9 cellular contexts compared by ENCODE assay signal in genomic region chr1:1858382-1859086, GRCh38. TPM values are rescaled to one million over a fixed set of nuclear protein-coding genes. Genes with fewer than 3 reads are reported as not detected.
DNase-seq lines count a peak whose midpoint lies in the region; ATAC-seq and TF ChIP-seq lines count a peak whose summit lies in the region.
"Had no signal": no experiment of that assay in that cellular context is flagged by ENCODE, and none has a peak within 500 bp of the region (broad histone marks: within the 10 kb centered on the region; RNA-seq: fewer than 3 reads in every experiment).

No MANE protein-coding gene starts in this region.

- TF ChIP-seq EP300 in SK-N-SH (IDR thresholded peaks at IDR 0.05; ENCODE audit: borderline replicate concordance in 1 of 2, low read depth in 1 of 2, low read length in 1 of 2) = peak in 1 of 2 experiments; percentile 79; a peak in 2 of 4 replicates

- TF ChIP-seq RAD21 in HCT116 (IDR thresholded peaks at IDR 0.05; ENCODE audit: low read depth) (peak; percentile 21; the same call in 1 of the 2 replicates), SK-N-SH (IDR thresholded peaks at IDR 0.05; ENCODE audit: low read length) (peak; percentile 52)

- BruUV-seq in HCT116 (replicated peaks; lab: Mats Ljungman, UMichigan) = no TSS peak

- peaks cover 21 to 32% of the 10 kb centered on the region in 2 experiments for H3K4me1 ChIP-seq in HCT116 (ENCODE audit: control insufficient read depth in 1 of 2, insufficient read depth in 2 of 2, low read length in 2 of 2)
- H3K4me1 ChIP-seq in SK-N-SH (ENCODE audit: control insufficient read depth in 1 of 2, insufficient read depth in 2 of 2, low read depth in 1 of 2, low read length in 1 of 2) = peaks cover 9 to 51% of the 10 kb centered on the region in 2 experiments; a peak in 3 of 4 replicates
- peaks cover 36 to 94% of the 10 kb centered on the region in 2 donors for H3K4me1 ChIP-seq in left lung

- POLR2A ChIA-PET in HCT116 (lab: Charles Lee) (no interaction called here), SK-N-SH (lab: Yijun Ruan, JAX) (interaction anchor here (0.8 to 1.0 kb wide), 3 partner anchors 25 to 50 kb away, joined by 3 read pairs; no protein-coding TSS in a partner anchor)

- TF ChIP-seq POLR2A in HCT116 (IDR thresholded peaks at IDR 0.05; ENCODE audit: borderline replicate concordance, extremely low read depth, insufficient read depth, insufficient read length) = no peak

- no peaks in the 10 kb centered on the region for H3K9me2 ChIP-seq in HCT116 (ENCODE audit: insufficient read depth)
- H3K9me2 ChIP-seq in SK-N-SH = no peaks in the 10 kb centered on the region

- H3K9me3 ChIP-seq in HCT116 (ENCODE audit: control insufficient read depth in 1 of 2, insufficient read depth in 1 of 2, low read depth in 1 of 2, low read length in 2 of 2) = no peaks in the 10 kb centered on the region
- no peaks in the 10 kb centered on the region for H3K9me3 ChIP-seq in SK-N-SH
- no peaks in the 10 kb centered on the region for H3K9me3 ChIP-seq in left lung

- H3K27ac ChIP-seq in HCT116 (ENCODE audit: low read depth, low read length) (peak overlapping the region; percentile 5; the same call in 1 of the 2 replicates), SK-N-SH (ENCODE audit: low read depth in 2 of 2, low read length in 1 of 2) (peak overlapping the region; percentile 86 to 89), left lung (peak overlapping the region; percentile 74 to 80)
- H3K27ac ChIP-seq: HL-60 had no signal

- peaks cover 20% of the 10 kb centered on the region; the same call in 1 of the 2 replicates for H4K20me1 ChIP-seq in HCT116 (ENCODE audit: insufficient read depth)
- peaks cover 100% of the 10 kb centered on the region for H4K20me1 ChIP-seq in SK-N-SH (ENCODE audit: insufficient read depth)

- RAD21 ChIA-PET in HCT116 (lab: Charles Lee; ENCODE audit: low non-redundant PET in 1 of 2, low total read pairs in 2 of 2, uncharacterized antibody in 2 of 2, unreplicated experiment in 2 of 2) = no interaction called here

- H3K4me2 ChIP-seq in HCT116 (ENCODE audit: low read length) = no peak overlapping the region
- H3K4me2 ChIP-seq in SK-N-SH = peak overlapping the region; percentile 79; the same call in 1 of the 2 replicates

- peak; percentile 84 for DNase-seq in Ammon's horn (ENCODE audit: low spot score)
- DNase-seq in HCT116 (ENCODE audit: low read depth, low spot score) = no peak
- DNase-seq in SK-N-SH = peak; percentile 89
- peak; percentile 93 for DNase-seq in dedifferentiated amniotic fluid mesenchymal stem cell (ENCODE audit: extremely low spot score)
- peak in 1 of 2 donors; percentile 46 for DNase-seq in left lung
- DNase-seq in superior temporal gyrus (ENCODE audit: extremely low spot score) = peak; percentile 74
- DNase-seq in germinal center (ENCODE audit: low spot score) = no peak

- no peaks in the 10 kb centered on the region for H3K27me3 ChIP-seq in HCT116 (ENCODE audit: insufficient read depth, low read length)
- H3K27me3 ChIP-seq in SK-N-SH (ENCODE audit: insufficient read depth) = no peaks in the 10 kb centered on the region
- no peaks in the 10 kb centered on the region for H3K27me3 ChIP-seq in left lung

- H2AFZ ChIP-seq in HCT116 (ENCODE audit: low read depth, low read length, poor library complexity, severe bottlenecking) (no peak overlapping the region), SK-N-SH (ENCODE audit: low read depth) (no peak overlapping the region)

- H3K36me3 ChIP-seq in HCT116 (ENCODE audit: control insufficient read depth in 1 of 2, insufficient read depth in 2 of 2, low read length in 2 of 2) (0 out of 4 replicates have a peak, but pooled peaks cover 0 to 5% of the 10 kb centered on the region in 2 experiments), SK-N-SH (replicated peaks in 1 of 2; ENCODE audit: control insufficient read depth in 1 of 2, insufficient read depth in 2 of 2, low read length in 1 of 2) (peaks cover 0 to 5% of the 10 kb centered on the region in 2 experiments), left lung (no peaks in the 10 kb centered on the region)

- H3K79me2 ChIP-seq in HCT116 (ENCODE audit: insufficient read depth, low read length) = peaks cover 100% of the 10 kb centered on the region
- H3K79me2 ChIP-seq in SK-N-SH (ENCODE audit: insufficient read depth) = peaks cover 100% of the 10 kb centered on the region

- H3K9ac ChIP-seq in HCT116 (ENCODE audit: low read length) = no peak overlapping the region
- peak overlapping the region; percentile 40; the same call in 1 of the 2 replicates for H3K9ac ChIP-seq in SK-N-SH

- intact Hi-C loops in HCT116 (cut with micrococcal nuclease) (no loop called here), left lung (cut with DNase I) (no loop called here)

- TF ChIP-seq CTCF in HCT116 (IDR thresholded peaks at IDR 0.05 in 2 of 3, conservative IDR thresholded peaks at IDR 0.05 in 1 of 3; ENCODE audit: borderline replicate concordance in 1 of 3, insufficient read depth in 1 of 3, low read depth in 2 of 3, low read length in 2 of 3) = peak in 2 of 3 experiments; percentile 15 to 43; a peak in 3 of 6 replicates
- TF ChIP-seq CTCF in SK-N-SH (IDR thresholded peaks at IDR 0.05) = peak; percentile 52
- TF ChIP-seq CTCF in left lung (IDR thresholded peaks at IDR 0.05) = no peak

- H3K4me3 ChIP-seq in HCT116 (replicated peaks in 1 of 2; ENCODE audit: low read depth in 1 of 2, low read length in 2 of 2) (no peak overlapping the region), SK-N-SH (ENCODE audit: low read depth in 2 of 2, low read length in 1 of 2) (peak overlapping the region; percentile 17 to 39; a peak in 2 of 4 replicates), left lung (no peak overlapping the region)

- 18% methylated on average over 8 of the region's 9 CpGs for WGBS in SK-N-SH (ENCODE audit: low lambda C conversion rate)

- CTCF ChIA-PET in HCT116 (lab: Charles Lee) (interaction anchor here (1.1 kb wide), 1 partner anchor 186 kb away, joined by 3 read pairs; no protein-coding TSS in a partner anchor), SK-N-SH (lab: Yijun Ruan, JAX) (interaction anchor here (0.6 to 1.6 kb wide), 5 partner anchors 10 to 70 kb away, joined by 4 to 12 read pairs (median 5); no protein-coding TSS in a partner anchor)

- peaks cover 19% of the 10 kb centered on the region for H3F3A ChIP-seq in SK-N-SH (replicated peaks; ENCODE audit: insufficient read depth)

- peak; percentile 66 for ATAC-seq in HCT116
- peak; percentile 71 for ATAC-seq in left lung
- ATAC-seq in GM18520 (IDR thresholded peaks at IDR 0.05; ENCODE audit: unreplicated experiment) = no peak

TF ChIP-seq in HCT116, 20 proteins besides CTCF, POLR2A, EP300 and RAD21:
- TF ChIP-seq ELF1 (IDR thresholded peaks at IDR 0.05; ENCODE audit: borderline replicate concordance, low read depth) (no peak), TCF7L2 (IDR thresholded peaks at IDR 0.05; ENCODE audit: borderline replicate concordance, extremely low read depth, insufficient read depth, insufficient read length) (no peak)

TF ChIP-seq in SK-N-SH, 30 proteins besides CTCF, POLR2A, EP300 and RAD21 (continues in another document):
- TF ChIP-seq USF2 (IDR thresholded peaks at IDR 0.05; ENCODE audit: borderline replicate concordance, low read depth, low read length) (no peak), SMC3 (IDR thresholded peaks at IDR 0.05; ENCODE audit: low read depth, low read length) (peak; percentile 28; the same call in 1 of the 2 replicates), IRF3 (IDR thresholded peaks at IDR 0.05; ENCODE audit: low read depth, low read length) (no peak), MXI1 (IDR thresholded peaks at IDR 0.05; ENCODE audit: low read depth, low read length) (peak; percentile 86), FOXJ3 (CRISPR knock-in tag; IDR thresholded peaks at IDR 0.05) (peak; percentile 90), RXRA (IDR thresholded peaks at IDR 0.05; ENCODE audit: borderline replicate concordance, low read depth) (no peak), MAX (IDR thresholded peaks at IDR 0.05; ENCODE audit: low read depth) (no peak), GABPA (IDR thresholded peaks at IDR 0.05; ENCODE audit: low read depth) (no peak), JUND (IDR thresholded peaks at IDR 0.05) (no peak), YY1 (IDR thresholded peaks at IDR 0.05; ENCODE audit: low read depth) (no peak), SIN3A (IDR thresholded peaks at IDR 0.05; ENCODE audit: borderline replicate concordance, low read depth, low read length) (peak; percentile 43; the same call in 1 of the 2 replicates)

RNA-seq across cellular contexts. Expression of gene GNB1, which starts 32.4 kb away (rescaled TPM):
- total RNA-seq in HCT116 (2021; ENCODE audit: unreplicated experiment) (371 TPM), left lung (100 to 1,000 TPM; 347 to 360 TPM)
- 424 and 488 TPM in 2 replicates for polyA plus RNA-seq in HCT116 (2012)
- polyA plus RNA-seq in SK-N-SH (2012; rRNA removed) = 355 and 364 TPM in 2 replicates
- polyA plus RNA-seq in SK-N-SH (2012; cell fraction: cytosol; rRNA removed) = 284 and 376 TPM in 2 replicates
- 202 and 299 TPM in 2 replicates for polyA plus RNA-seq in SK-N-SH (2012; cell fraction: nucleus; rRNA removed)

RNA-seq across cellular contexts. Expression of gene CALML6, which starts 56.5 kb away (rescaled TPM):
- 2.3 TPM for total RNA-seq in HCT116 (2021; ENCODE audit: unreplicated experiment)
- polyA plus RNA-seq in HCT116 (2012) = 0.62 and 1.7 TPM in 2 replicates
- 0.87 and 1.3 TPM in 2 replicates for polyA plus RNA-seq in SK-N-SH (2012; rRNA removed)
- 0.03 TPM in 2 replicates for polyA plus RNA-seq in SK-N-SH (2012; cell fraction: cytosol; rRNA removed)
- 8.0 and 11.4 TPM in 2 replicates for polyA plus RNA-seq in SK-N-SH (2012; cell fraction: nucleus; rRNA removed)
- 1 to 10 TPM in 1 of 2 donors, under 1 TPM in 1; 0.67 to 1.0 TPM for total RNA-seq in left lung

Comparison
In these comparisons a context has a peak if more than half of its experiments do, and no peak if none do; other contexts are left out.
1. DNase-seq: peak in Ammon's horn (single experiment), SK-N-SH (single experiment), dedifferentiated amniotic fluid mesenchymal stem cell (single experiment) and superior temporal gyrus (single experiment); none in HCT116 (single experiment) and germinal center (single experiment).
2. H3K27ac ChIP-seq: peak in every context shown above with its lines; median percentile 88 in SK-N-SH; 77 in left lung; 5 in HCT116.
3. H3K4me3 ChIP-seq: peak in SK-N-SH (2 of 2); none in HCT116 (0 of 2) and left lung (0 of 2).
4. CTCF ChIP-seq: peak in HCT116 (2 of 3) and SK-N-SH (single experiment); none in left lung (0 of 2).